In genomic region chr20:28602401-28603217, GRCh38 we compare ENCODE assay signal across 8 cellular contexts.
DNase-seq lines count a peak whose midpoint lies in the region; ATAC-seq, FAIRE-seq and TF ChIP-seq lines count a peak whose summit lies in the region.
"Not testable (repeated sequence)": the region's sequence is repeated elsewhere in the genome, so short reads cannot be mapped to it uniquely, and the experiment has no call there.

No MANE protein-coding gene starts in this region.

- H3K27me3 ChIP-seq in keratinocyte (ENCODE audit: control insufficient read depth, extremely low read depth, insufficient read depth, low read length); small intestine (ENCODE audit: control insufficient read depth in 2 of 2, insufficient read depth in 2 of 2, low read length in 2 of 2); uterus: not testable (repeated sequence)

- H3K4me1 ChIP-seq in keratinocyte (ENCODE audit: control insufficient read depth, extremely low read depth, insufficient read depth, low read length); small intestine (ENCODE audit: control insufficient read depth in 2 of 2, insufficient read depth in 1 of 2, low read depth in 1 of 2, low read length in 1 of 2); uterus: not testable (repeated sequence)

- intact Hi-C loops in uterus (cut with DNase I; ENCODE audit: low total_unique reads), result not testable (repeated sequence)

- not testable (repeated sequence) for FAIRE-seq in keratinocyte (lab: Jason Lieb, UNC); small intestine (lab: Jason Lieb, UNC)

- not testable (repeated sequence) for H3K9me3 ChIP-seq in keratinocyte (ENCODE audit: control insufficient read depth, low read depth, low read length); small intestine (ENCODE audit: control insufficient read depth, low read depth); uterus

- peak; percentile 73 for DNase-seq in activated CD8-positive, alpha-beta memory T cell treated with anti-CD3 and anti-CD28 coated beads, Interleukin-2, amount 50 U/mL, for 4 hours
- DNase-seq in ecto neural progenitor cell (ENCODE audit: low spot score) (peak; percentile 69), keratinocyte (ENCODE audit: low read depth, low spot score) (peak; percentile 21), small intestine (peak; percentile 93), uterus (peak; percentile 31 to 64)

- ATAC-seq in GM18499 (IDR thresholded peaks at IDR 0.05; ENCODE audit: insufficient read depth, unreplicated experiment) (peak; percentile 99), HG02588 (IDR thresholded peaks at IDR 0.05; ENCODE audit: unreplicated experiment) (peak; percentile 100)

- dilution Hi-C loops in keratinocyte (cut with MboI; ENCODE audit: extremely low pct_ligation_motif_present, low sequenced_read_pairs), result not testable (repeated sequence)

- not testable (repeated sequence) for TF ChIP-seq POLR2A in uterus (IDR thresholded peaks at IDR 0.05)

- 2 to 20% (median 8%) methylated on average over 58 to 71 of the region's 71 CpGs for WGBS in small intestine, 3 donors

- peak overlapping the region; percentile 37 for H3K4me2 ChIP-seq in keratinocyte (ENCODE audit: control insufficient read depth, extremely low read depth, insufficient read depth, low read depth, low read length)

- peak overlapping the region; percentile 49 to 76 (median 61) for H3K4me3 ChIP-seq in keratinocyte (ENCODE audit: control insufficient read depth in 2 of 3, extremely low read depth in 1 of 3, insufficient read depth in 2 of 3, low read depth in 1 of 3, low read length in 3 of 3)
- peak overlapping the region; percentile 53 to 81 for H3K4me3 ChIP-seq in small intestine (ENCODE audit: low read depth in 1 of 2, low read length in 2 of 2)
- H3K4me3 ChIP-seq in uterus, result peak overlapping the region; percentile 50 to 66

- H3K9ac ChIP-seq in keratinocyte (ENCODE audit: control insufficient read depth, extremely low read depth, insufficient read depth, low read length), result peak overlapping the region; percentile 65

- not testable (repeated sequence) for H3K36me3 ChIP-seq in keratinocyte (ENCODE audit: control insufficient read depth in 2 of 2, extremely low read depth in 1 of 2, insufficient read depth in 2 of 2, low read length in 2 of 2); small intestine (ENCODE audit: control insufficient read depth in 2 of 2, insufficient read depth in 2 of 2, low read length in 2 of 2); uterus

- not testable (repeated sequence) for H3K27ac ChIP-seq in keratinocyte (ENCODE audit: control insufficient read depth, insufficient read depth, low read length)
- peak overlapping the region; percentile 43 to 93 for H3K27ac ChIP-seq in small intestine (ENCODE audit: low read depth in 1 of 2, low read length in 1 of 2)
- H3K27ac ChIP-seq in uterus, result peak overlapping the region in 1 of 2 donors; percentile 78

- not testable (repeated sequence) for H4K20me1 ChIP-seq in keratinocyte (ENCODE audit: control insufficient read depth, extremely low read depth, insufficient read depth, low read length)

- H2AFZ ChIP-seq in keratinocyte (ENCODE audit: control insufficient read depth, low read length), result peak overlapping the region; percentile 86

- H3K9me1 ChIP-seq in keratinocyte (ENCODE audit: control insufficient read depth, extremely low read depth, insufficient read depth, low read length), result not testable (repeated sequence)

- peak; percentile 46 for TF ChIP-seq CTCF in LNCAP (IDR thresholded peaks at IDR 0.05)
- peak in 2 of 3 experiments; percentile 60 to 75 for TF ChIP-seq CTCF in keratinocyte (optimal IDR thresholded peaks at IDR 0.05 in 1 of 3, IDR thresholded peaks at IDR 0.05 in 1 of 3, conservative IDR thresholded peaks at IDR 0.05 in 1 of 3; ENCODE audit: extremely low read depth in 1 of 3, insufficient read depth in 2 of 3, low read length in 3 of 3)
- TF ChIP-seq CTCF in uterus (IDR thresholded peaks at IDR 0.05), result peak; percentile 20 to 64 (median 36)

- not testable (repeated sequence) for H3K79me2 ChIP-seq in keratinocyte (ENCODE audit: control insufficient read depth, insufficient read depth, low read length)

Comparison
In these comparisons a context has a peak if more than half of its experiments do, and no peak if none do; other contexts are left out.
1. DNase-seq: peak in every context shown above with its lines; median percentile 93 in small intestine; 73 in activated CD8-positive, alpha-beta memory T cell treated with anti-CD3 and anti-CD28 coated beads, Interleukin-2, amount 50 U/mL, for 4 hours; 69 in ecto neural progenitor cell; 48 in uterus; 21 in keratinocyte.